16 cellular contexts compared by ENCODE assay signal in genomic region chr7:75531359-75531821, GRCh38. TPM values are rescaled to one million over a fixed set of nuclear protein-coding genes. Genes with fewer than 3 reads are reported as not detected.
DNase-seq lines count a peak whose midpoint lies in the region; ATAC-seq, FAIRE-seq and TF ChIP-seq lines count a peak whose summit lies in the region.
"Had no signal": no experiment of that assay in that cellular context is flagged by ENCODE, and none has a peak within 500 bp of the region (broad histone marks: within the 10 kb centered on the region; RNA-seq: fewer than 3 reads in every experiment).

No MANE protein-coding gene starts in this region.

- CTCF ChIA-PET in CD4-positive, alpha-beta T cell (lab: Charles Lee) = interaction anchor here (0.8 kb wide), 1 partner anchor 8 kb away, joined by 3 read pairs; no protein-coding TSS in a partner anchor
- CTCF ChIA-PET in HEK293 (lab: Yijun Ruan, JAX) (interaction anchor here (1.2 kb wide), 1 partner anchor 231 kb away, joined by 3 read pairs; no protein-coding TSS in a partner anchor), WTC11 (lab: Charles Lee) (interaction anchor here (0.6 kb wide), 2 partner anchors 28 to 231 kb away, joined by 3 read pairs; no protein-coding TSS in a partner anchor)

- no peak for TF ChIP-seq CTCF in CD4-positive, alpha-beta T cell (IDR thresholded peaks at IDR 0.05)
- no peak for TF ChIP-seq CTCF in HEK293 (tag by site-specific recombination; IDR thresholded peaks at IDR 0.05)
- no peak for TF ChIP-seq CTCF in WTC11 (IDR thresholded peaks at IDR 0.05)

- no peak for ATAC-seq in CD4-positive, alpha-beta T cell (ENCODE audit: poor library complexity)
- peak; percentile 9 for ATAC-seq in WTC11
- ATAC-seq in HG02623 (IDR thresholded peaks at IDR 0.05; ENCODE audit: unreplicated experiment) = no peak
- no peak for ATAC-seq in GM18519 (IDR thresholded peaks at IDR 0.05; ENCODE audit: low FRiP score, unreplicated experiment)
- no peak for ATAC-seq in left colon
- ATAC-seq: left lobe of liver had no signal

- no peaks in the 10 kb centered on the region for H3K9me3 ChIP-seq in CD4-positive, alpha-beta T cell (ENCODE audit: control insufficient read depth, low read length)
- H3K9me3 ChIP-seq in HEK293 (ENCODE audit: control insufficient read depth, insufficient read depth, low read depth, low read length) = no peaks in the 10 kb centered on the region
- H3K9me3 ChIP-seq: BE2C had no signal

- H3K27me3 Mint-ChIP-seq in CD4-positive, alpha-beta T cell = no peaks in the 10 kb centered on the region
- H3K27me3 Mint-ChIP-seq in WTC11 (ENCODE audit: low read depth) = no peaks in the 10 kb centered on the region

- H3K27me3 ChIP-seq in CD4-positive, alpha-beta T cell (ENCODE audit: control insufficient read depth, insufficient read depth, low read length) = no peaks in the 10 kb centered on the region
- H3K27me3 ChIP-seq: BE2C had no signal

- no peak for FAIRE-seq in frontal cortex (lab: Jason Lieb, UNC)
- FAIRE-seq: colon had no signal

- H3K36me3 ChIP-seq in HEK293 (ENCODE audit: control insufficient read depth in 2 of 2, insufficient read depth in 1 of 2, low read length in 2 of 2) = peaks cover 1% of the 10 kb centered on the region in 2 experiments; a peak in 2 of 3 replicates
- H3K36me3 ChIP-seq: BE2C had no signal

- no peak for DNase-seq in CD4-positive, alpha-beta T cell
- peak; percentile 18 for DNase-seq in WTC11 (ENCODE audit: low spot score)
- DNase-seq in kidney tubule cell (ENCODE audit: low spot score) = peak; percentile 10
- no peak for DNase-seq in frontal cortex (ENCODE audit: low spot score in 2 of 2)
- DNase-seq in left colon = no peak
- DNase-seq: activated CD4-positive, alpha-beta T cell treated with anti-CD3 and anti-CD28 coated beads, Interleukin-2, amount 50 U/mL, for 4 hours; activated naive CD4-positive, alpha-beta T cell treated with anti-CD3 and anti-CD28 coated beads, Interleukin-2, amount 10 ng/mL, durations not matched to agents 7 days and 5 days; BE2C; NCI-H1436 treated with DMSO at 0.1 percent for 48 hours; stimulated activated CD4-positive, alpha-beta T cell treated with anti-CD3 and anti-CD28 coated beads, Interleukin-15, amount 100 ng/mL, for 24 hours; T-helper 1 cell had no signal

- intact Hi-C loops in CD4-positive, alpha-beta T cell (cut with DNase I, micrococcal nuclease) = no loop called here
- intact Hi-C loops in left colon (cut with DNase I, micrococcal nuclease) = no loop called here

- POLR2A ChIA-PET in CD4-positive, alpha-beta T cell (lab: Charles Lee) = no interaction called here
- POLR2A ChIA-PET in HEK293 (lab: Yijun Ruan, JAX) (interaction anchor here (0.7 kb wide), 2 partner anchors 152 to 561 kb away, joined by 3 to 6 read pairs; no protein-coding TSS in a partner anchor), WTC11 (lab: Charles Lee) (interaction anchor here (0.6 to 1.1 kb wide), 2 partner anchors 448 to 516 kb away, joined by 3 to 6 read pairs; partner anchors contain the start of gene STYXL1)

- no peak overlapping the region for H3K4me3 ChIP-seq in HEK293 (ENCODE audit: low read depth, low read length)

- H3K27ac Mint-ChIP-seq in CD4-positive, alpha-beta T cell = no peak overlapping the region
- peak overlapping the region; percentile 59; the same call in 1 of the 2 replicates for H3K27ac Mint-ChIP-seq in WTC11
- H3K27ac Mint-ChIP-seq: activated naive CD4-positive, alpha-beta T cell treated with anti-CD3 and anti-CD28 coated beads, Interleukin-2, amount 10 ng/mL, durations not matched to agents 7 days and 5 days had no signal

- H3K4me1 Mint-ChIP-seq in CD4-positive, alpha-beta T cell (ENCODE audit: low read depth) = peaks cover 18% of the 10 kb centered on the region
- peaks cover 12% of the 10 kb centered on the region for H3K4me1 Mint-ChIP-seq in WTC11

- peaks cover 3% of the 10 kb centered on the region; the same call in 1 of the 2 replicates for H3K4me1 ChIP-seq in HEK293 (ENCODE audit: control insufficient read depth, insufficient read depth, low read length)
- H3K4me1 ChIP-seq: BE2C had no signal

- no peaks in the 10 kb centered on the region for H3K9me3 Mint-ChIP-seq in CD4-positive, alpha-beta T cell
- no peaks in the 10 kb centered on the region for H3K9me3 Mint-ChIP-seq in WTC11
- H3K9me3 Mint-ChIP-seq: activated naive CD4-positive, alpha-beta T cell treated with anti-CD3 and anti-CD28 coated beads, Interleukin-2, amount 10 ng/mL, durations not matched to agents 7 days and 5 days had no signal

- H3K36me3 Mint-ChIP-seq in CD4-positive, alpha-beta T cell (ENCODE audit: low read depth) = peaks cover 17% of the 10 kb centered on the region
- peaks cover 9% of the 10 kb centered on the region for H3K36me3 Mint-ChIP-seq in WTC11

- peak overlapping the region; percentile 50 for H3K4me3 Mint-ChIP-seq in CD4-positive, alpha-beta T cell
- no peak overlapping the region for H3K4me3 Mint-ChIP-seq in WTC11
- H3K4me3 Mint-ChIP-seq: activated naive CD4-positive, alpha-beta T cell treated with anti-CD3 and anti-CD28 coated beads, Interleukin-2, amount 10 ng/mL, durations not matched to agents 7 days and 5 days had no signal

- H3K27ac ChIP-seq in CD4-positive, alpha-beta T cell (ENCODE audit: low read depth, low read length) = no peak overlapping the region
- no peak overlapping the region for H3K27ac ChIP-seq in HEK293 (ENCODE audit: extremely low read depth, low read depth, low read length)

TF ChIP-seq in HEK293, 187 proteins besides CTCF, POLR2A, EP300 and RAD21 (continues in another document):
- peak; percentile 64; the same call in 1 of the 2 replicates for TF ChIP-seq ZNF335 (tag by site-specific recombination; conservative IDR thresholded peaks at IDR 0.05)
- TF ChIP-seq ZBTB17 (tag by site-specific recombination; IDR thresholded peaks at IDR 0.05) = peak; percentile 75
- peak; percentile 68; the same call in 1 of the 2 replicates for TF ChIP-seq ZEB2 (tag by site-specific recombination; IDR thresholded peaks at IDR 0.05)
- TF ChIP-seq ZNF394 (tag by site-specific recombination; IDR thresholded peaks at IDR 0.05; ENCODE audit: borderline replicate concordance) = peak; percentile 17; the same call in 1 of the 2 replicates
- TF ChIP-seq ZNF146 (tag by site-specific recombination; IDR thresholded peaks at IDR 0.05) = no peak
- peak; percentile 55 for TF ChIP-seq ZBTB20 (tag by site-specific recombination; IDR thresholded peaks at IDR 0.05)
- TF ChIP-seq IKZF3 (tag by site-specific recombination; IDR thresholded peaks at IDR 0.05) = 0 out of 2 replicates have a peak, but pooled peaks have one; percentile 16
- peak; percentile 41 for TF ChIP-seq ZNF366 (tag by site-specific recombination; conservative IDR thresholded peaks at IDR 0.05)
- TF ChIP-seq ZNF202 (tag by site-specific recombination; IDR thresholded peaks at IDR 0.05; ENCODE audit: borderline replicate concordance) = no peak
- TF ChIP-seq, protein P1, sequence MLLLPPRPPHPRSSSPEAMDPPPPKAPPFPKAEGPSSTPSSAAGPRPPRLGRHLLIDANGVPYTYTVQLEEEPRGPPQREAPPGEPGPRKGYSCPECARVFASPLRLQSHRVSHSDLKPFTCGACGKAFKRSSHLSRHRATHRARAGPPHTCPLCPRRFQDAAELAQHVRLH (tag by site-specific recombination; IDR thresholded peaks at IDR 0.05) = no peak
- TF ChIP-seq SP7 (tag by site-specific recombination; IDR thresholded peaks at IDR 0.05) = peak; percentile 38; the same call in 1 of the 2 replicates
- TF ChIP-seq ZNF629 (tag by site-specific recombination; IDR thresholded peaks at IDR 0.05) = peak; percentile 41; the same call in 1 of the 2 replicates
- TF ChIP-seq GLIS1 (tag by site-specific recombination; IDR thresholded peaks at IDR 0.05) = peak; percentile 68; the same call in 1 of the 2 replicates
- TF ChIP-seq ZNF184 (tag by site-specific recombination; IDR thresholded peaks at IDR 0.05) = peak; percentile 32; the same call in 1 of the 2 replicates
- no peak for TF ChIP-seq ZNF791 (tag by site-specific recombination; IDR thresholded peaks at IDR 0.05)
- TF ChIP-seq ZNF600 (tag by site-specific recombination; IDR thresholded peaks at IDR 0.05) = peak; percentile 90

TF ChIP-seq in WTC11, 78 proteins besides CTCF, POLR2A, EP300 and RAD21 (continues in another document):
- TF ChIP-seq ZNF423 (CRISPR knock-in tag; IDR thresholded peaks at IDR 0.05) = no peak
- no peak for TF ChIP-seq ZNF396 (CRISPR knock-in tag; IDR thresholded peaks at IDR 0.05; ENCODE audit: borderline replicate concordance)
- no peak for TF ChIP-seq TP53 (CRISPR knock-in tag; IDR thresholded peaks at IDR 0.05)
- TF ChIP-seq GTF2I (CRISPR knock-in tag; conservative IDR thresholded peaks at IDR 0.05) = no peak
- TF ChIP-seq, protein P2, sequence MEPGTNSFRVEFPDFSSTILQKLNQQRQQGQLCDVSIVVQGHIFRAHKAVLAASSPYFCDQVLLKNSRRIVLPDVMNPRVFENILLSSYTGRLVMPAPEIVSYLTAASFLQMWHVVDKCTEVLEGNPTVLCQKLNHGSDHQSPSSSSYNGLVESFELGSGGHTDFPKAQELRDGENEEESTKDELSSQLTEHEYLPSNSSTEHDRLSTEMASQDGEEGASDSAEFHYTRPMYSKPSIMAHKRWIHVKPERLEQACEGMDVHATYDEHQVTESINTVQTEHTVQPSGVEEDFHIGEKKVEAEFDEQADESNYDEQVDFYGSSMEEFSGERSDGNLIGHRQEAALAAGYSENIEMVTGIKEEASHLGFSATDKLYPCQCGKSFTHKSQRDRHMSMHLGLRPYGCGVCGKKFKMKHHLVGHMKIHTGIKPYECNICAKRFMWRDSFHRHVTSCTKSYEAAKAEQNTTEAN (CRISPR knock-in tag; IDR thresholded peaks at IDR 0.05) = no peak
- TF ChIP-seq ZNF671 (CRISPR knock-in tag; IDR thresholded peaks at IDR 0.05) = no peak
- no peak for TF ChIP-seq NFE2L1 (CRISPR knock-in tag; IDR thresholded peaks at IDR 0.05)
- no peak for TF ChIP-seq ZNF416 (CRISPR knock-in tag; IDR thresholded peaks at IDR 0.05)
- TF ChIP-seq NR3C1 (CRISPR knock-in tag; conservative IDR thresholded peaks at IDR 0.05; ENCODE audit: low read depth) = no peak
- TF ChIP-seq FOXJ3 (CRISPR knock-in tag; IDR thresholded peaks at IDR 0.05; ENCODE audit: borderline replicate concordance) = no peak
- TF ChIP-seq, protein P3, sequence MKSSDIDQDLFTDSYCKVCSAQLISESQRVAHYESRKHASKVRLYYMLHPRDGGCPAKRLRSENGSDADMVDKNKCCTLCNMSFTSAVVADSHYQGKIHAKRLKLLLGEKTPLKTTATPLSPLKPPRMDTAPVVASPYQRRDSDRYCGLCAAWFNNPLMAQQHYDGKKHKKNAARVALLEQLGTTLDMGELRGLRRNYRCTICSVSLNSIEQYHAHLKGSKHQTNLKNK (CRISPR knock-in tag; IDR thresholded peaks at IDR 0.05) = no peak
- no peak for TF ChIP-seq ZNF219 (CRISPR knock-in tag; IDR thresholded peaks at IDR 0.05; ENCODE audit: borderline replicate concordance)
- TF ChIP-seq ETV6 (CRISPR knock-in tag; IDR thresholded peaks at IDR 0.05) = no peak
- TF ChIP-seq ATF1 (CRISPR knock-in tag; IDR thresholded peaks at IDR 0.05) = no peak

RNA-seq across cellular contexts. Expression of gene SPDYE5, which starts 39.3 kb away (rescaled TPM):
- total RNA-seq in CD4-positive, alpha-beta T cell = under 1 TPM in 1 of 2 experiments, not detected in 1; 0.20 TPM
- total RNA-seq in WTC11 (2021) (not detected in 3 replicates), frontal cortex (not detected), left colon (not detected)
- total RNA-seq: left lobe of liver had no signal

RNA-seq across cellular contexts. Expression of gene POM121C, which starts 45.3 kb away (rescaled TPM):
- total RNA-seq in CD4-positive, alpha-beta T cell = 10 to 100 TPM; 97.6 to 99.5 TPM
- total RNA-seq in WTC11 (2021) (52.7 to 54.7 TPM (median 53.8 TPM) in 3 replicates), frontal cortex (14.3 TPM), left colon (10 to 100 TPM; 25.7 to 35.9 TPM)

Comparison
In these comparisons a context has a peak if more than half of its experiments do, and no peak if none do; other contexts are left out.
1. DNase-seq: peak in WTC11 (single experiment) and kidney tubule cell (single experiment); none in CD4-positive, alpha-beta T cell (0 of 10), frontal cortex (0 of 2) and left colon (0 of 2).